Comparison of ENCODE assay signal across 25 cellular contexts in genomic region chr19:33442706-33443105, GRCh38.
DNase-seq lines count a peak whose midpoint lies in the region; ATAC-seq and TF ChIP-seq lines count a peak whose summit lies in the region.
"Had no signal": no experiment of that assay in that cellular context is flagged by ENCODE, and none has a peak within 500 bp of the region (broad histone marks: within the 10 kb centered on the region; RNA-seq: fewer than 3 reads in every experiment).

No MANE protein-coding gene starts in this region.

- H3K9me3 ChIP-seq in lower lobe of right lung (no peaks in the 10 kb centered on the region), suprapubic skin (no peaks in the 10 kb centered on the region)
- H3K9me3 ChIP-seq: BLaER1 treated with 17β-estradiol and CSF1 and Interleukin-3, amounts not matched to agents 10 nM and 100 nM; MG63; Peyer's patch; SJSA1 had no signal

- no peaks in the 10 kb centered on the region for H3K9me3 Mint-ChIP-seq in activated T-cell treated with anti-CD3 and anti-CD28 coated beads, Interleukin-2, amount 50 U/mL, for 4 hours
- no peaks in the 10 kb centered on the region for H3K9me3 Mint-ChIP-seq in WTC11
- H3K9me3 Mint-ChIP-seq: CD8-positive, alpha-beta T cell; H9; HFFc6 had no signal

- H3K27me3 Mint-ChIP-seq in activated T-cell treated with anti-CD3 and anti-CD28 coated beads, Interleukin-2, amount 50 U/mL, for 4 hours (ENCODE audit: low read depth), result no peaks in the 10 kb centered on the region
- H3K27me3 Mint-ChIP-seq in WTC11 (ENCODE audit: low read depth), result no peaks in the 10 kb centered on the region

- WGBS in suprapubic skin, result 93% methylated on average over 9 of the region's 9 CpGs

- H3K4me3 ChIP-seq in lower lobe of right lung (no peak overlapping the region), suprapubic skin (no peak overlapping the region)
- H3K4me3 ChIP-seq: BLaER1 treated with 17β-estradiol and CSF1 and Interleukin-3, amounts not matched to agents 10 nM and 100 nM; GM23248; K562; MG63; Peyer's patch; SJSA1 had no signal

- no peak for TF ChIP-seq EP300 in suprapubic skin (IDR thresholded peaks at IDR 0.05)

- no peak overlapping the region for H3K27ac Mint-ChIP-seq in WTC11
- H3K27ac Mint-ChIP-seq: CD8-positive, alpha-beta T cell; H9; HFFc6 had no signal

- CTCF ChIA-PET in WTC11 (lab: Charles Lee), result interaction anchor here (1.1 kb wide), 1 partner anchor 12 kb away, joined by 4 read pairs; no protein-coding TSS in a partner anchor

- H3K36me3 Mint-ChIP-seq in activated T-cell treated with anti-CD3 and anti-CD28 coated beads, Interleukin-2, amount 50 U/mL, for 4 hours (ENCODE audit: insufficient read depth), result no peaks in the 10 kb centered on the region
- no peaks in the 10 kb centered on the region for H3K36me3 Mint-ChIP-seq in WTC11

- H3K4me1 ChIP-seq in lower lobe of right lung (no peaks in the 10 kb centered on the region), suprapubic skin (no peaks in the 10 kb centered on the region)
- H3K4me1 ChIP-seq: Peyer's patch, SJSA1 had no signal

- intact Hi-C loops in lower lobe of right lung (cut with DNase I), result no loop called here

- DNase-seq in activated T-cell treated with anti-CD3 and anti-CD28 coated beads, Interleukin-2, amount 50 U/mL, for 1 hour, result peak; percentile 2
- no peak for DNase-seq in activated T-cell treated with anti-CD3 and anti-CD28 coated beads, Interleukin-2, amount 50 U/mL, for 4 hours
- DNase-seq in WTC11 (ENCODE audit: low spot score) (no peak), lower lobe of right lung (peak; percentile 32), suprapubic skin (ENCODE audit: low spot score in 2 of 2) (peak; percentile 18 to 69), NCI-H1930 (lab: John Stamatoyannopoulos, UW) (no peak)
- DNase-seq in NK-92 treated with Interleukin-12 subunit alpha and Interleukin-12 subunit beta, amount 100 ng/mL, for 24 hours (lab: John Stamatoyannopoulos, UW), result no peak
- DNase-seq: ACHN; CD8-positive, alpha-beta T cell; DMS153; GM23248; H9; HFFc6; MG63; NCI-H1048; NCI-H1417 treated with DMSO at 0.1 percent for 48 hours; NCI-H2029; NCI-H2227 treated with DMSO at 0.1 percent for 48 hours; NCI-H510A had no signal

- H3K36me3 ChIP-seq in lower lobe of right lung (peaks cover 3% of the 10 kb centered on the region), suprapubic skin (no peaks in the 10 kb centered on the region)
- H3K36me3 ChIP-seq: MG63 had no signal

- ATAC-seq in activated T-cell treated with anti-CD3 and anti-CD28 coated beads, Interleukin-2, amount 50 U/mL, for 4 hours, result no peak
- ATAC-seq in WTC11 (no peak), lower lobe of right lung (no peak), HG03354 (IDR thresholded peaks at IDR 0.05; ENCODE audit: poor library complexity, severe bottlenecking, unreplicated experiment) (no peak)
- ATAC-seq: CD8-positive, alpha-beta T cell; K562 had no signal

- H3K4me3 Mint-ChIP-seq in activated T-cell treated with anti-CD3 and anti-CD28 coated beads, Interleukin-2, amount 50 U/mL, for 4 hours, result no peak overlapping the region
- no peak overlapping the region for H3K4me3 Mint-ChIP-seq in WTC11
- H3K4me3 Mint-ChIP-seq: CD8-positive, alpha-beta T cell; H9; HFFc6 had no signal

- TF ChIP-seq CTCF in WTC11 (IDR thresholded peaks at IDR 0.05) (no peak), lower lobe of right lung (IDR thresholded peaks at IDR 0.05) (no peak), suprapubic skin (IDR thresholded peaks at IDR 0.05) (no peak)

- TF ChIP-seq POLR2A in suprapubic skin (IDR thresholded peaks at IDR 0.05), result no peak

- H3K27me3 ChIP-seq in lower lobe of right lung (ENCODE audit: low read depth), result no peaks in the 10 kb centered on the region
- no peaks in the 10 kb centered on the region for H3K27me3 ChIP-seq in suprapubic skin
- H3K27me3 ChIP-seq: BLaER1 treated with 17β-estradiol and CSF1 and Interleukin-3, amounts not matched to agents 10 nM and 100 nM; MG63; Peyer's patch; SJSA1 had no signal

- POLR2A ChIA-PET in WTC11 (lab: Charles Lee), result no interaction called here

- peaks cover 2% of the 10 kb centered on the region for H3K4me1 Mint-ChIP-seq in activated T-cell treated with anti-CD3 and anti-CD28 coated beads, Interleukin-2, amount 50 U/mL, for 4 hours (ENCODE audit: low read depth)
- no peaks in the 10 kb centered on the region for H3K4me1 Mint-ChIP-seq in WTC11
- H3K4me1 Mint-ChIP-seq: H9 had no signal

- H3K27ac ChIP-seq in lower lobe of right lung (no peak overlapping the region), suprapubic skin (no peak overlapping the region)
- H3K27ac ChIP-seq: 22Rv1; BLaER1 treated with 17β-estradiol and CSF1 and Interleukin-3, amounts not matched to agents 10 nM and 100 nM; GM23248; Peyer's patch; SJSA1 had no signal

TF ChIP-seq in WTC11, 78 proteins besides CTCF, POLR2A, EP300 and RAD21:
- no peak for TF ChIP-seq AFF4 (CRISPR knock-in tag; IDR thresholded peaks at IDR 0.05; ENCODE audit: borderline replicate concordance)
- TF ChIP-seq, protein P1, sequence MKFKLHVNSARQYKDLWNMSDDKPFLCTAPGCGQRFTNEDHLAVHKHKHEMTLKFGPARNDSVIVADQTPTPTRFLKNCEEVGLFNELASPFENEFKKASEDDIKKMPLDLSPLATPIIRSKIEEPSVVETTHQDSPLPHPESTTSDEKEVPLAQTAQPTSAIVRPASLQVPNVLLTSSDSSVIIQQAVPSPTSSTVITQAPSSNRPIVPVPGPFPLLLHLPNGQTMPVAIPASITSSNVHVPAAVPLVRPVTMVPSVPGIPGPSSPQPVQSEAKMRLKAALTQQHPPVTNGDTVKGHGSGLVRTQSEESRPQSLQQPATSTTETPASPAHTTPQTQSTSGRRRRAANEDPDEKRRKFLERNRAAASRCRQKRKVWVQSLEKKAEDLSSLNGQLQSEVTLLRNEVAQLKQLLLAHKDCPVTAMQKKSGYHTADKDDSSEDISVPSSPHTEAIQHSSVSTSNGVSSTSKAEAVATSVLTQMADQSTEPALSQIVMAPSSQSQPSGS (CRISPR knock-in tag; IDR thresholded peaks at IDR 0.05; ENCODE audit: borderline replicate concordance, low read depth), result no peak
- TF ChIP-seq NR2C2 (CRISPR knock-in tag; IDR thresholded peaks at IDR 0.05), result no peak
- peak; percentile 67; the same call in 1 of the 2 replicates for TF ChIP-seq HMGA2 (CRISPR knock-in tag; IDR thresholded peaks at IDR 0.05)
- TF ChIP-seq CREM (CRISPR knock-in tag; IDR thresholded peaks at IDR 0.05), result no peak
- TF ChIP-seq, protein P2, sequence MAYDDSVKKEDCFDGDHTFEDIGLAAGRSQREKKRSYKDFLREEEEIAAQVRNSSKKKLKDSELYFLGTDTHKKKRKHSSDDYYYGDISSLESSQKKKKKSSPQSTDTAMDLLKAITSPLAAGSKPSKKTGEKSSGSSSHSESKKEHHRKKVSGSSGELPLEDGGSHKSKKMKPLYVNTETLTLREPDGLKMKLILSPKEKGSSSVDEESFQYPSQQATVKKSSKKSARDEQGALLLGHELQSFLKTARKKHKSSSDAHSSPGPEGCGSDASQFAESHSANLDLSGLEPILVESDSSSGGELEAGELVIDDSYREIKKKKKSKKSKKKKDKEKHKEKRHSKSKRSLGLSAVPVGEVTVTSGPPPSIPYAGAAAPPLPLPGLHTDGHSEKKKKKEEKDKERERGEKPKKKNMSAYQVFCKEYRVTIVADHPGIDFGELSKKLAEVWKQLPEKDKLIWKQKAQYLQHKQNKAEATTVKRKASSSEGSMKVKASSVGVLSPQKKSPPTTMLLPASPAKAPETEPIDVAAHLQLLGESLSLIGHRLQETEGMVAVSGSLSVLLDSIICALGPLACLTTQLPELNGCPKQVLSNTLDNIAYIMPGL (CRISPR knock-in tag; IDR thresholded peaks at IDR 0.05), result no peak
TF ChIP-seq in WTC11: peak in this region for 1.

Comparison
In these comparisons a context has a peak if more than half of its experiments do, and no peak if none do; other contexts are left out.
1. DNase-seq: peak in activated T-cell treated with anti-CD3 and anti-CD28 coated beads, Interleukin-2, amount 50 U/mL, for 1 hour (single experiment), lower lobe of right lung (single experiment) and suprapubic skin (2 of 2); none in activated T-cell treated with anti-CD3 and anti-CD28 coated beads, Interleukin-2, amount 50 U/mL, for 4 hours (single experiment), WTC11 (single experiment), NK-92 treated with Interleukin-12 subunit alpha and Interleukin-12 subunit beta, amount 100 ng/mL, for 24 hours (single experiment) and NCI-H1930 (0 of 2).